In the genomic region with DNA sequence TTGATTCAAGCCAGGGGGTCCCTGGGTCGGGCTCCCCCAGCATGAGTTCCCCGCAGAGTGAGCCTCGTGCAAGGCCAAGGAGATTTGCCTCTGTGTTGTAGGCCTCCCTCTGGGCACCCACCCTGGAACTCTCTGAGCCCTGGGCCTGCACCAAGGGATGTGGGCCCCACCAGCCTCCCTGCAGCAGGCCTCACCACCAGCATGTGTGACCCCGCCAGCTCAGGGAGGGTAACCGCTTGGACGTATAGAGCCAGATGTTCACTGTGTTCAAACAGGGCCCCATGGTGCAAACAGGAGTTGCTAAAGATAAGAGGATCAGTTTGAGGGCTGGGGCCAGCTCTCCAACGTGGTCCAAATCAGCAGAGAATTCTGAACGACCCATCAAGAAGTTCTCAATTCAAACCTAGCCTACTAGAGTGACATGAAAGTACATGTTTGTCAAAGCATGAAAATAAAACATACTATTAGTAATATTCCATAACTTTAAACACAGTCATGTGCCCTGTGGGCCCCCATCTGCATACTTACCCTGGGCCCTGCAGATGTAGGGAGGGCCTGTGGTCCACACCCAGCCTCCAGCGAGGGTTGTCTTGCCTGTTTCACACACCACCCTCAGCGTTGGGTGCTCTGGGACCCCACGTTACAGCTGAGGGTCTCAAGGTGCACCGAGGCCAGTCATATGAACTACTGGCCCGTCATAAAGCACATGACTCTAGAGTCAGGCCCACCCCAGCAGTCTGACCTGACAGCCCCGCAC, we compare ENCODE assay signal across 22 cellular contexts. TPM values are rescaled to one million over a fixed set of nuclear protein-coding genes. Genes with fewer than 3 reads are reported as not detected.
"Had no signal": no experiment of that assay in that cellular context is flagged by ENCODE, and none has a peak within 500 bp of the region (broad histone marks: within the 10 kb centered on the region; RNA-seq: fewer than 3 reads in every experiment).

No MANE protein-coding gene starts in this region.

- H2AFZ ChIP-seq: neural progenitor cell had no signal

- H3K9me3 ChIP-seq: tibial artery had no signal

- FAIRE-seq: endometrium had no signal

- H3K4me2 ChIP-seq: neural progenitor cell had no signal

- H3K36me3 ChIP-seq: neural progenitor cell, tibial artery had no signal

- DNase-seq: activated naive CD4-positive, alpha-beta T cell treated with anti-CD3 and anti-CD28 coated beads, Interleukin-2, amount 50 U/mL, for 16 hours; activated naive CD8-positive, alpha-beta T cell treated with anti-CD3 and anti-CD28 coated beads, Interleukin-2, amount 50 U/mL, for 24 hours; activated T-cell treated with anti-CD3 and anti-CD28 coated beads, Interleukin-2, amount 50 U/mL, for 24 hours; effector CD4-positive, alpha-beta T cell; foreskin melanocyte; hippocampal formation; left ventricle myocardium superior; mammary epithelial cell; naive thymus-derived CD8-positive, alpha-beta T cell; stimulated activated CD4-positive, alpha-beta T cell treated with anti-CD3 and anti-CD28 coated beads, Interleukin-4, amount 100 ng/mL, for 24 hours; stimulated activated naive CD8-positive, alpha-beta T cell treated with anti-CD3 and anti-CD28 coated beads, Interleukin-15, Interleukin-2, amounts not matched to agents 100 U/mL and 50 U/mL, for 24 hours; T-cell had no signal

- ATAC-seq: activated naive CD8-positive, alpha-beta T cell treated with anti-CD3 and anti-CD28 coated beads, Interleukin-2, amount 50 U/mL, for 24 hours; left ventricle myocardium superior; naive thymus-derived CD8-positive, alpha-beta T cell; stimulated activated naive CD8-positive, alpha-beta T cell treated with anti-CD3 and anti-CD28 coated beads, Interleukin-15, Interleukin-2, amounts not matched to agents 100 U/mL and 50 U/mL, for 24 hours; T-cell; WTC11 had no signal

- H3K4me3 ChIP-seq: neural progenitor cell, tibial artery had no signal

- H3K9ac ChIP-seq: neural progenitor cell had no signal

- H3K27me3 ChIP-seq: tibial artery had no signal

- H3K27ac ChIP-seq: neural progenitor cell, tibial artery had no signal

RNA-seq across cellular contexts. Expression of a gene that starts 48.4 kb away (rescaled TPM):
- total RNA-seq: activated T-helper 2 cell treated with anti-CD3 and anti-CD28 coated beads, Interferon-gamma antibody, Interleukin-2, Interleukin-4, amounts not matched to agents 10 μg/mL and 5 μg/mL and 100 μg/mL, durations not matched to agents 14 hours and 24 hours and 36 hours; chondrocyte; mesothelial cell of epicardium; naive thymus-derived CD8-positive, alpha-beta T cell; osteocyte; progenitor cell of endocrine pancreas; T-cell; ureter had no signal
- polyA plus RNA-seq: naive thymus-derived CD8-positive, alpha-beta T cell had no signal
